ENCODE assay signal across 8 cellular contexts in the genomic region with DNA sequence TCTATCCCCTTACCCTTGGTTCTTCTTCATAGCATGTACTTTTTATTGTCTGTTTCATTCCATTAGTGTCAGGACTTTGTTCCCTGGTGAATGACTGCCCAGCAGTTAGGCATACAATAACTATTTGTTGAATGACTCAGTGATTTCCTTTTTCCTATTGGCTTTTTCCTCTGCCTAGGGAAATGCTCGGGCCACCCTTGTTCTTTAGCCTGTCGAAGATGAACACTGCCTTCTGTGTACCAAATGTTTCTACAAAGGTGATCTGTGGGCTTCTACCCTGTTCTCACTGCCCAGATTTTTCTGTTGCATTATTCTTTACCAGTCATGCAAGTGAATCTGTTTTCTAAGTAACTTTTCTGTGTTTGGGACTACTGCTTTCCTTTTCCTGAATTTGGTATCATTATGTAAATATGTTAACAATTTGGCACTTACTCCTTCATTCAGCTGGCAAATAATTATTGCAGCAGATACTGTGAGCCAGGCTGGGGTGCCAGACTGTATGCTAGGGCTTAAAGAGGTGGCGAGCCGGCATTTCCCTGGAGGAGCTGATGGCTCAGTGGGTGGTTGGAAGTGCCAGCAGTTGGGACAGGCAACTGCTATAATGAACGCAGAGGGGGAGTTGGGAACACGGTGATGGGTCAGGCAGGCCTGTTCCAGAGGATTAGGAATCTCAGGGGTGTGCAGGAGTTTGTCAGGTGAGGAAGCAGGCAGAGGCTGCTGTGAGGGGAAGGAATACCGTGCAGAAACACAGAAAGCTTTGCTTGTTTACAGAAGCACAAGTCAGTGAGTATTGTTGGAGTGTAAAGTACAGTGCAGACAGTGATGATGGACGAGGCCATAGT. TPM values are rescaled to one million over a fixed set of nuclear protein-coding genes. Genes with fewer than 3 reads are reported as not detected.
DNase-seq lines count a peak whose midpoint lies in the region; ATAC-seq and TF ChIP-seq lines count a peak whose summit lies in the region.

No MANE protein-coding gene starts in this region.

- peak overlapping the region in 3 of 4 donors; percentile 35 to 68 (median 51) for H3K27ac ChIP-seq in tibial nerve

- WGBS in tibial nerve, 2 donors: 34 to 39% methylated on average over 8 of the region's 8 CpGs

- no peaks in the 10 kb centered on the region for H3K9me3 ChIP-seq in tibial nerve

- TF ChIP-seq EP300 in tibial nerve (IDR thresholded peaks at IDR 0.05): no peak

- DNase-seq in activated CD8-positive, alpha-beta memory T cell treated with anti-CD3 and anti-CD28 coated beads for 24 hours: peak; percentile 49
- no peak for DNase-seq in activated CD8-positive, alpha-beta memory T cell treated with anti-CD3 and anti-CD28 coated beads, Interleukin-2, amount 50 U/mL, for 48 hours
- DNase-seq in T47D (ENCODE audit: low read depth in 1 of 2, low spot score in 1 of 2) (peak; percentile 23 to 34), kidney glomerular epithelial cell (lab: John Stamatoyannopoulos, UW) (peak; percentile 34), tibial nerve (ENCODE audit: low spot score in 2 of 2) (no peak), NCI-H82 treated with DMSO at 0.1 percent for 48 hours (lab: John Stamatoyannopoulos, UW; ENCODE audit: unreplicated experiment) (no peak), NCI-H774 (lab: John Stamatoyannopoulos, UW) (no peak)

- TF ChIP-seq POLR2A in tibial nerve (IDR thresholded peaks at IDR 0.05): no peak

- in situ Hi-C loops in T47D (cut with HindIII; ENCODE audit: low pct_unique_long_range_greater_than_20kb, low sequenced_read_pairs): no loop called here

- no peaks in the 10 kb centered on the region for H3K36me3 ChIP-seq in tibial nerve

- ATAC-seq in HG02981 (IDR thresholded peaks at IDR 0.05; ENCODE audit: unreplicated experiment): no peak

- no peak overlapping the region for H3K4me3 ChIP-seq in tibial nerve

- no peak for TF ChIP-seq CTCF in tibial nerve (IDR thresholded peaks at IDR 0.05)

- peaks cover 0 to 30% (median 19%) of the 10 kb centered on the region in 4 donors for H3K4me1 ChIP-seq in tibial nerve

- H3K27me3 ChIP-seq in tibial nerve: no peaks in the 10 kb centered on the region

RNA-seq across cellular contexts. Expression of a gene that starts 30.6 kb away (rescaled TPM):
- 10 to 100 TPM; 27.8 to 47.7 (median 38.1) TPM for total RNA-seq in tibial nerve

Comparison
In these comparisons a context has a peak if more than half of its experiments do, and no peak if none do; other contexts are left out.
1. DNase-seq: peak in activated CD8-positive, alpha-beta memory T cell treated with anti-CD3 and anti-CD28 coated beads for 24 hours (single experiment), T47D (2 of 2) and kidney glomerular epithelial cell (single experiment); none in activated CD8-positive, alpha-beta memory T cell treated with anti-CD3 and anti-CD28 coated beads, Interleukin-2, amount 50 U/mL, for 48 hours (single experiment), tibial nerve (0 of 2), NCI-H82 treated with DMSO at 0.1 percent for 48 hours (single experiment) and NCI-H774 (single experiment).